Comparison of ENCODE assay signal across 9 cellular contexts in genomic region chr18:63979409-63979908, GRCh38. TPM values are rescaled to one million over a fixed set of nuclear protein-coding genes. Genes with fewer than 3 reads are reported as not detected.
DNase-seq lines count a peak whose midpoint lies in the region; ATAC-seq and TF ChIP-seq lines count a peak whose summit lies in the region.
"Had no signal": no experiment of that assay in that cellular context is flagged by ENCODE, and none has a peak within 500 bp of the region (broad histone marks: within the 10 kb centered on the region; RNA-seq: fewer than 3 reads in every experiment).

No MANE protein-coding gene starts in this region.

- TF ChIP-seq CTCF in Caco-2 (IDR thresholded peaks at IDR 0.05; ENCODE audit: insufficient read depth in 1 of 2, low read depth in 1 of 2, low read length in 1 of 2, severe bottlenecking in 1 of 2, unreplicated experiment in 1 of 2) = peak; percentile 47 to 63
- peak; percentile 67 to 92 (median 76) for TF ChIP-seq CTCF in gastroesophageal sphincter (IDR thresholded peaks at IDR 0.05)
- TF ChIP-seq CTCF in osteoblast (IDR thresholded peaks at IDR 0.05; ENCODE audit: extremely low read depth, low read depth, low read length) = peak; percentile 96

- peak overlapping the region; percentile 70 to 83 (median 80) for H3K27ac ChIP-seq in gastroesophageal sphincter
- H3K27ac ChIP-seq in osteoblast (ENCODE audit: low read depth, low read length) = peak overlapping the region; percentile 64

- POLR2A ChIA-PET in Caco-2 (lab: Charles Lee) = no interaction called here

- H3K27me3 Mint-ChIP-seq in Caco-2 (ENCODE audit: insufficient read depth, unreplicated experiment) = no peaks in the 10 kb centered on the region

- H4K20me1 ChIP-seq in osteoblast (ENCODE audit: insufficient read depth, low read length) = peaks cover 8% of the 10 kb centered on the region

- H3K4me2 ChIP-seq in osteoblast (ENCODE audit: insufficient read depth, low read length) = peak overlapping the region; percentile 90

- no peaks in the 10 kb centered on the region for H3K36me3 Mint-ChIP-seq in Caco-2 (ENCODE audit: insufficient read depth, unreplicated experiment)

- H3K79me2 ChIP-seq in osteoblast (ENCODE audit: insufficient read depth, low read length) = peaks cover 60% of the 10 kb centered on the region

- H2AFZ ChIP-seq in osteoblast (ENCODE audit: low read length) = peak overlapping the region; percentile 75

- CTCF ChIA-PET in Caco-2 (lab: Charles Lee) = no interaction called here

- H3K4me1 ChIP-seq in Caco-2 (no peaks in the 10 kb centered on the region), gastroesophageal sphincter (peaks cover 0 to 19% (median 0%) of the 10 kb centered on the region in 3 donors), osteoblast (ENCODE audit: insufficient read depth, low read length) (peaks cover 4% of the 10 kb centered on the region)

- DNase-seq in Caco-2 (peak; percentile 47 to 48), NCI-H69 (lab: John Stamatoyannopoulos, UW) (peak; percentile 85), osteoblast (ENCODE audit: insufficient read length, low spot score, missing footprints) (peak; percentile 48)
- DNase-seq in activated gamma-delta T cell treated with anti-CD3 and anti-CD28 coated beads, Interleukin-2, amount 50 U/mL, for 16 hours (ENCODE audit: low read depth) = peak; percentile 17

- no peak overlapping the region for H3K4me3 Mint-ChIP-seq in Caco-2 (ENCODE audit: unreplicated experiment)

- H3K27me3 ChIP-seq in Caco-2 (replicated peaks; ENCODE audit: control insufficient read depth, insufficient read depth, low read length) = no peaks in the 10 kb centered on the region
- H3K27me3 ChIP-seq in gastroesophageal sphincter = no peaks in the 10 kb centered on the region
- no peaks in the 10 kb centered on the region for H3K27me3 ChIP-seq in osteoblast (ENCODE audit: insufficient read depth, low read length)

- no peak overlapping the region for H3K27ac Mint-ChIP-seq in Caco-2 (ENCODE audit: unreplicated experiment)

- H3K9me3 ChIP-seq in Caco-2 = no peaks in the 10 kb centered on the region
- H3K9me3 ChIP-seq in gastroesophageal sphincter = no peaks in the 10 kb centered on the region
- H3K9me3 ChIP-seq in osteoblast (ENCODE audit: low read depth, low read length) = no peaks in the 10 kb centered on the region

- no TSS peak for BruUV-seq in Caco-2 (replicated peaks; lab: Mats Ljungman, UMichigan)

- no peak overlapping the region for H3K4me3 ChIP-seq in Caco-2 (ENCODE audit: low read depth, low read length)
- peak overlapping the region; percentile 31 to 34 for H3K4me3 ChIP-seq in gastroesophageal sphincter
- peak overlapping the region; percentile 70 for H3K4me3 ChIP-seq in osteoblast (ENCODE audit: insufficient read depth, low read length)

- TF ChIP-seq EP300 in gastroesophageal sphincter (IDR thresholded peaks at IDR 0.05) = no peak

- no peak for TF ChIP-seq POLR2A in gastroesophageal sphincter (IDR thresholded peaks at IDR 0.05)

- no peaks in the 10 kb centered on the region for H3K4me1 Mint-ChIP-seq in Caco-2 (ENCODE audit: low read depth, unreplicated experiment)

- intact Hi-C loops in Caco-2 (cut with micrococcal nuclease; ENCODE audit: unreplicated experiment) = loop anchor here (1.0 kb wide), 2 partner anchors 16 to 88 kb away; no protein-coding TSS in a partner anchor

- 0 to 5% methylated on average over 6 of the region's 6 CpGs for WGBS in gastroesophageal sphincter (ENCODE audit: low coverage in 1 of 2), 2 donors

- H3K36me3 ChIP-seq in Caco-2 (ENCODE audit: control insufficient read depth, insufficient read depth, low read length) (no peaks in the 10 kb centered on the region), gastroesophageal sphincter (peaks cover 0 to 38% of the 10 kb centered on the region in 2 donors), osteoblast (ENCODE audit: insufficient read depth, low read length) (peaks cover 32% of the 10 kb centered on the region)

- peak; percentile 52 for ATAC-seq in GM19025 (IDR thresholded peaks at IDR 0.05; ENCODE audit: low read depth, unreplicated experiment)
- ATAC-seq in HG03280 (IDR thresholded peaks at IDR 0.05; ENCODE audit: unreplicated experiment) = peak; percentile 83
- ATAC-seq in gastroesophageal sphincter = peak; percentile 79
- no peak for ATAC-seq in GM18868 (IDR thresholded peaks at IDR 0.05; ENCODE audit: unreplicated experiment)

- H3K9me3 Mint-ChIP-seq in Caco-2 (ENCODE audit: unreplicated experiment) = no peaks in the 10 kb centered on the region

RNA-seq across cellular contexts. Expression of gene SERPINB8, which starts 9.6 kb away (rescaled TPM):
- 0.97 and 0.98 TPM in 2 replicates for total RNA-seq in Caco-2 (2022)
- 10 to 100 TPM in 3 of 4 donors, 1 to 10 TPM in 1; 6.4 to 16.6 (median 11.5) TPM for total RNA-seq in gastroesophageal sphincter
- total RNA-seq in osteoblast = 30.4 and 31.8 TPM in 2 replicates

RNA-seq across cellular contexts. Expression of gene HMSD, which starts 30.4 kb away (rescaled TPM):
- total RNA-seq in Caco-2 (2022) = not detected in 2 replicates
- not detected for total RNA-seq in gastroesophageal sphincter
- total RNA-seq in osteoblast = under 0.01 and 1.4 TPM in 2 replicates
- total RNA-seq: subcutaneous adipose tissue had no signal

Comparison
In these comparisons a context has a peak if more than half of its experiments do, and no peak if none do; other contexts are left out.
1. DNase-seq: peak in every context shown above with its lines; median percentile 85 in NCI-H69; 48 in osteoblast; 48 in Caco-2; 17 in activated gamma-delta T cell treated with anti-CD3 and anti-CD28 coated beads, Interleukin-2, amount 50 U/mL, for 16 hours.